ENCODE assay signal across 8 cellular contexts in the genomic region with DNA sequence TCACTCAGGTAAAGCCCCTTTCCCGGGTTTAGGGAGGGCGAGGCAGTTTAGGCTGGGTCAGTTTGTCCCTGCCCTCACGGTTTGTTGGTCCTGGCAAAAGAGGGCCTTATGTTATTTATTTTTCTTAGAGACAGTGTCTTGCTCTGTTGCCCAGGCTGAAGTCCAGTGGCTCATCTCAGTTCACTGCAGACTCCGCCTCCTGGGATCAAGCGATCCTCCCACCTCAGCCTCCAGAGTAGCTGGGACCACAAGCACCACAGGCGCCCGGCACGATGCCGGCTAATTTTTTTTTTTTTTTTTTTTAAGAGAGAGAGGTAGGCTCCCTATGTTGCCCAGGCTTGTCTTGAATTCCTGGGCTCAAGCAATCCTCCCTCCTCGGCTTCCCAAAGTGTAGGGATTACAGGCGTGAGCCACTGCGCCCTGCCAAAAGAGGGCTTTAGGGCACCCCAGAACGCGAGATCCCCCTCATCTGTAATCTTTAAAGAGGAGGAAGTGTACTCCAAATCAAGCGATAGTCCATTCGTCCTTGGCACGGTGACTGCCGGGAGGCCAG. TPM values are rescaled to one million over a fixed set of nuclear protein-coding genes. Genes with fewer than 3 reads are reported as not detected.
DNase-seq lines count a peak whose midpoint lies in the region; ATAC-seq and TF ChIP-seq lines count a peak whose summit lies in the region.

No MANE protein-coding gene starts in this region.

- no peaks in the 10 kb centered on the region; the same call in 1 of the 2 replicates for H3K27me3 ChIP-seq in BJ (ENCODE audit: control insufficient read depth, insufficient read depth, low read length)
- H3K27me3 ChIP-seq in HAP-1 (ENCODE audit: low read depth), result no peaks in the 10 kb centered on the region
- peaks cover 10% of the 10 kb centered on the region for H3K27me3 ChIP-seq in WERI-Rb-1 (ENCODE audit: insufficient read depth, low read depth, severe bottlenecking)
- peaks cover 0 to 5% (median 0%) of the 10 kb centered on the region in 3 donors for H3K27me3 ChIP-seq in psoas muscle (ENCODE audit: insufficient read depth in 3 of 3, low read length in 2 of 3)

- CTCF ChIA-PET in BJ (lab: Yijun Ruan, JAX), result interaction anchor here (0.6 kb wide), 1 partner anchor 626 kb away, joined by 3 read pairs; no protein-coding TSS in a partner anchor

- H3K36me3 ChIP-seq in BJ (ENCODE audit: control insufficient read depth, insufficient read depth, low read length), result peaks cover 12% of the 10 kb centered on the region
- H3K36me3 ChIP-seq in HAP-1 (replicated peaks), result peaks cover 8% of the 10 kb centered on the region
- H3K36me3 ChIP-seq in WERI-Rb-1, result peaks cover 9% of the 10 kb centered on the region
- peaks cover 15 to 30% of the 10 kb centered on the region in 2 donors for H3K36me3 ChIP-seq in psoas muscle (ENCODE audit: insufficient read depth in 1 of 2, low read depth in 1 of 2)

- intact Hi-C loops in psoas muscle (cut with DNase I), result loop anchor here in 1 of 2 donors (1.0 to 5.0 kb wide), 2 partner anchors 27 to 145 kb away; a partner anchor contains a TSS

- TF ChIP-seq CTCF in BJ (IDR thresholded peaks at IDR 0.05; ENCODE audit: insufficient read depth, low read depth, low read length) (no peak), WERI-Rb-1 (IDR thresholded peaks at IDR 0.05; ENCODE audit: low read depth, low read length) (no peak), psoas muscle (IDR thresholded peaks at IDR 0.05) (no peak)

- H3K4me1 ChIP-seq in HAP-1, result peaks cover 3% of the 10 kb centered on the region; the same call in 1 of the 2 replicates
- H3K4me1 ChIP-seq in psoas muscle, result peaks cover 9% of the 10 kb centered on the region

- POLR2A ChIA-PET in BJ (lab: Charles Lee), result interaction anchor here (0.7 kb wide), 1 partner anchor 401 kb away, joined by 4 read pairs; no protein-coding TSS in a partner anchor

- in situ Hi-C loops in HAP-1 (cut with MboI; ENCODE audit: low sequenced_read_pairs), result no loop called here

- peak overlapping the region; percentile 64 for H3K4me3 ChIP-seq in BJ (ENCODE audit: low read depth, low read length)
- peak overlapping the region; percentile 97 for H3K4me3 ChIP-seq in HAP-1
- peak overlapping the region; percentile 63 for H3K4me3 ChIP-seq in WERI-Rb-1 (ENCODE audit: low read depth, low read length)
- peak overlapping the region; percentile 85 for H3K4me3 ChIP-seq in psoas muscle

- H3K27ac ChIP-seq in WERI-Rb-1, result peak overlapping the region; percentile 83
- peak overlapping the region; percentile 90 for H3K27ac ChIP-seq in psoas muscle

- 27 to 32% (median 31%) methylated on average over 18 of the region's 18 CpGs for WGBS in psoas muscle, 3 donors

- DNase-seq in BJ (ENCODE audit: low read depth) (no peak), HAP-1 (ENCODE audit: low spot score in 2 of 2) (no peak), WERI-Rb-1 (no peak), foreskin melanocyte (peak; percentile 2), psoas muscle (peak in 1 of 2 donors; percentile 58), H4 (ENCODE audit: low spot score) (no peak)

- ATAC-seq in psoas muscle (peak; percentile 8 to 27 (median 16)), GM19324 (IDR thresholded peaks at IDR 0.05; ENCODE audit: low FRiP score, unreplicated experiment) (no peak), GM18520 (IDR thresholded peaks at IDR 0.05; ENCODE audit: unreplicated experiment) (no peak)

- no peaks in the 10 kb centered on the region for H3K9me3 ChIP-seq in HAP-1
- no peaks in the 10 kb centered on the region for H3K9me3 ChIP-seq in WERI-Rb-1 (ENCODE audit: severe bottlenecking)
- no peaks in the 10 kb centered on the region for H3K9me3 ChIP-seq in psoas muscle

RNA-seq across cellular contexts. Expression of a gene that starts 0.6 kb away (rescaled TPM):
- polyA plus RNA-seq in BJ (2011; rRNA removed), result 2.7 and 5.4 TPM in 2 replicates
- 4.1 and 5.2 TPM in 2 replicates for polyA minus RNA-seq in BJ (2011; rRNA and poly(A)+ RNA removed)
- total RNA-seq in psoas muscle, result 10 to 100 TPM; 13.6 to 27.1 (median 22.2) TPM
- 10 to 100 TPM; 13.1 to 30.2 (median 28.5) TPM for polyA plus RNA-seq in psoas muscle
- 15.4 and 19.2 TPM in 2 replicates for total RNA-seq in H4 (2014; rRNA removed; shearing (Covaris generic))

Comparison
In these comparisons a context has a peak if more than half of its experiments do, and no peak if none do; other contexts are left out.
1. ATAC-seq: peak in psoas muscle (4 of 4); none in GM19324 (single experiment) and GM18520 (single experiment).
2. Peak in every context shown above with its lines, with median percentiles within 50 percentile points of each other: H3K4me3 ChIP-seq.